In genomic region chr1:240946926-240947325, GRCh38 we compare ENCODE assay signal across 8 cellular contexts.
DNase-seq lines count a peak whose midpoint lies in the region; ATAC-seq, FAIRE-seq and TF ChIP-seq lines count a peak whose summit lies in the region.

No MANE protein-coding gene starts in this region.

- 5% methylated on average over 2 of the region's 2 CpGs for WGBS in GM12878 (ENCODE audit: insufficient coverage, insufficient replicate concordance, low lambda C conversion rate, missing lambda C conversion rate)

- in situ Hi-C loops in GM12878 (cut with MboI), result loop anchor here (5.0 kb wide), 1 partner anchor 215 kb away; no protein-coding TSS in a partner anchor

- peak; percentile 51 for TF ChIP-seq RAD21 in GM12878 (IDR thresholded peaks at IDR 0.05; ENCODE audit: insufficient read depth, low read depth, low read length)

- no peaks in the 10 kb centered on the region for H3K36me3 Mint-ChIP-seq in nephron progenitor cell (ENCODE audit: low read depth)

- RAD21 ChIA-PET in GM12878 (lab: Charles Lee; ENCODE audit: unreplicated experiment), result no interaction called here

- no peaks in the 10 kb centered on the region for H3K27me3 ChIP-seq in GM12878 (replicated peaks in 1 of 2; ENCODE audit: control insufficient read depth in 2 of 2, insufficient read depth in 2 of 2, low read length in 1 of 2)

- H3K79me2 ChIP-seq in GM12878 (ENCODE audit: control insufficient read depth, insufficient read depth, low read length), result no peaks in the 10 kb centered on the region

- intact Hi-C loops in GM12878 (cut with micrococcal nuclease; ENCODE audit: unreplicated experiment), result loop anchor here (1.0 kb wide), 2 partner anchors 59 to 215 kb away; no protein-coding TSS in a partner anchor

- H2AFZ ChIP-seq in GM12878 (ENCODE audit: control insufficient read depth, low read depth, low read length), result no peak overlapping the region

- ATAC-seq in GM21360 (IDR thresholded peaks at IDR 0.05; ENCODE audit: unreplicated experiment) (peak; percentile 90), GM12878 (peak; percentile 89), GM21737 (IDR thresholded peaks at IDR 0.05; ENCODE audit: unreplicated experiment) (no peak)

- SMC1A ChIA-PET in GM12878 (lab: Charles Lee; ENCODE audit: uncharacterized antibody, unreplicated experiment), result interaction anchor here (1.3 kb wide), 1 partner anchor 215 kb away, joined by 4 read pairs; no protein-coding TSS in a partner anchor

- H4K20me1 ChIP-seq in GM12878 (ENCODE audit: control insufficient read depth, insufficient read depth), result no peaks in the 10 kb centered on the region

- H3K9me3 Mint-ChIP-seq in nephron progenitor cell, result no peaks in the 10 kb centered on the region

- no peaks in the 10 kb centered on the region for H3K36me3 ChIP-seq in GM12878 (ENCODE audit: control insufficient read depth in 2 of 2, insufficient read depth in 2 of 2, low read length in 1 of 2)

- H3K27ac Mint-ChIP-seq in nephron progenitor cell, result no peak overlapping the region

- CTCF ChIA-PET in GM12878 (lab: Yijun Ruan, JAX), result interaction anchor here (1.0 to 1.1 kb wide), 2 partner anchors 59 to 215 kb away, joined by 4 to 8 read pairs; no protein-coding TSS in a partner anchor

- DNase-seq in EH (ENCODE audit: low read depth), result peak; percentile 68
- DNase-seq in LNCaP clone FGC (ENCODE audit: low read depth), result no peak
- no peak for DNase-seq in GM12878 (ENCODE audit: low read depth, low spot score)
- DNase-seq in nephron progenitor cell, result peak; percentile 28
- DNase-seq in DMS153 treated with DMSO at 0.1 percent for 48 hours (lab: John Stamatoyannopoulos, UW; ENCODE audit: unreplicated experiment), result no peak
- no peak for DNase-seq in stimulated activated CD4-positive, alpha-beta T cell treated with anti-CD3 and anti-CD28 coated beads, Interleukin-4, amount 100 ng/mL, for 24 hours

- no peaks in the 10 kb centered on the region for H3K27me3 Mint-ChIP-seq in nephron progenitor cell (ENCODE audit: low read depth, poor library complexity)

- BruUV-seq in GM12878 (replicated peaks; lab: Mats Ljungman, UMichigan), result no TSS peak

- H3K4me3 Mint-ChIP-seq in nephron progenitor cell, result no peak overlapping the region

- no peak for TF ChIP-seq POLR2A in GM12878 (IDR thresholded peaks at IDR 0.05; ENCODE audit: low read depth, low read length)

- H3K9me3 ChIP-seq in GM12878 (replicated peaks; ENCODE audit: control insufficient read depth, insufficient read depth, low read length), result no peaks in the 10 kb centered on the region

- H3K4me1 Mint-ChIP-seq in nephron progenitor cell, result no peaks in the 10 kb centered on the region

- H3K4me1 ChIP-seq in GM12878 (ENCODE audit: control insufficient read depth, insufficient read depth, low read length), result no peaks in the 10 kb centered on the region

- FAIRE-seq in GM12878 (lab: Jason Lieb, UNC), result no peak

- H3K27ac ChIP-seq in GM12878 (ENCODE audit: control insufficient read depth, insufficient read depth), result no peak overlapping the region

- no peak for TF ChIP-seq EP300 in GM12878 (IDR thresholded peaks at IDR 0.05; ENCODE audit: borderline replicate concordance in 1 of 2, control insufficient read depth in 1 of 2, low read depth in 2 of 2, low read length in 2 of 2)

- TF ChIP-seq CTCF in LNCaP clone FGC (IDR thresholded peaks at IDR 0.05; ENCODE audit: control insufficient read depth, extremely low read depth, insufficient read depth), result peak; percentile 64
- TF ChIP-seq CTCF in GM12878 (IDR thresholded peaks at IDR 0.05 in 2 of 3, conservative IDR thresholded peaks at IDR 0.05 in 1 of 3; ENCODE audit: control insufficient read depth in 2 of 3, extremely low read depth in 1 of 3, insufficient read depth in 1 of 3, low read depth in 3 of 3, low read length in 3 of 3), result peak; percentile 26 to 53 (median 47); a peak in 3 of 6 replicates
- TF ChIP-seq CTCF in nephron progenitor cell (IDR thresholded peaks at IDR 0.05), result peak; percentile 52

- H3K4me3 ChIP-seq in LNCaP clone FGC (ENCODE audit: low read depth, low read length) (no peak overlapping the region), GM12878 (no peak overlapping the region)

- POLR2A ChIA-PET in GM12878 (lab: Charles Lee), result no interaction called here

- no peak overlapping the region for H3K4me2 ChIP-seq in GM12878 (ENCODE audit: control insufficient read depth, insufficient read depth)

- no peak overlapping the region for H3K9ac ChIP-seq in GM12878 (ENCODE audit: control insufficient read depth, insufficient read depth, low read length)

TF ChIP-seq in GM12878, 131 proteins besides CTCF, POLR2A, EP300 and RAD21:
- TF ChIP-seq SMC3 (IDR thresholded peaks at IDR 0.05; ENCODE audit: borderline replicate concordance, low read length), result peak; percentile 72; the same call in 1 of the 2 replicates
- TF ChIP-seq MTA3 (IDR thresholded peaks at IDR 0.05; ENCODE audit: borderline replicate concordance, low read length), result no peak

Comparison
In these comparisons a context has a peak if more than half of its experiments do, and no peak if none do; other contexts are left out.
1. DNase-seq: peak in EH (single experiment) and nephron progenitor cell (single experiment); none in LNCaP clone FGC (single experiment), GM12878 (single experiment), DMS153 treated with DMSO at 0.1 percent for 48 hours (single experiment) and stimulated activated CD4-positive, alpha-beta T cell treated with anti-CD3 and anti-CD28 coated beads, Interleukin-4, amount 100 ng/mL, for 24 hours (single experiment).
2. Peak in every context shown above with its lines, with median percentiles within 50 percentile points of each other: CTCF ChIP-seq.